Comparison of ENCODE assay signal across 8 cellular contexts in the genomic region with DNA sequence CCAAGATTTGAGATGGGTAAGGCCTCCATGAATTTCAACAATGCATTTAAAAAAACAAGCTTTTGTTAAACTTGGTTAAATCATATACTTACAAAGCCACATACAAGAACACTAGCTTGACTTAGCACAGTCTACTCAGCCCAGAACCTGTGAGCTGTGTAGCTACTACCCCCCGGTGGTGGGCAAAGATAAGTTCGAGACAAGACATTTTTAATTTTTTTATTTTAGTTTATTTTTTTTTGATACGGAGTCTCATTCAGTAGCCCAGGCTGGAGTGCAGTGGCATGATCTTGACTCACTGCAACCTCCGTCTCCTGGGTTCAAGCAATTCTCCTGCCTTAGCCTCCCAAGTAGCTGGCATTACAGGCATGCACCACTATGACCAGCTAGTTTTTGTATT. TPM values are rescaled to one million over a fixed set of nuclear protein-coding genes. Genes with fewer than 3 reads are reported as not detected.
DNase-seq lines count a peak whose midpoint lies in the region; ATAC-seq and TF ChIP-seq lines count a peak whose summit lies in the region.

No MANE protein-coding gene starts in this region.

- no peaks in the 10 kb centered on the region for H3K36me3 ChIP-seq in OCI-LY1 (ENCODE audit: insufficient read depth, low read length)

- POLR2A ChIA-PET in AG04449 (lab: Yijun Ruan, JAX): interaction anchor here (0.9 kb wide), 1 partner anchor 44 kb away, joined by 3 read pairs; no protein-coding TSS in a partner anchor

- H3K79me2 ChIP-seq in OCI-LY1 (ENCODE audit: insufficient read depth, low read length): peaks cover 18% of the 10 kb centered on the region

- no peak overlapping the region for H3K4me2 ChIP-seq in OCI-LY1 (ENCODE audit: low read length)

- H2AFZ ChIP-seq in OCI-LY1 (ENCODE audit: low read length): no peak overlapping the region

- H4K20me1 ChIP-seq in OCI-LY1 (ENCODE audit: insufficient read depth, low read length): no peaks in the 10 kb centered on the region

- CTCF ChIA-PET in AG04449 (lab: Yijun Ruan, JAX): interaction anchor here (0.6 to 5.5 kb wide), 20 partner anchors 9 to 248 kb away, joined by 3 to 107 read pairs (median 8); a partner anchor contains a TSS

- H3K9ac ChIP-seq in OCI-LY1 (ENCODE audit: low read length): no peak overlapping the region

- peaks cover 22% of the 10 kb centered on the region for H3K4me1 ChIP-seq in OCI-LY1 (ENCODE audit: insufficient read depth, low read length, severe bottlenecking)

- no peaks in the 10 kb centered on the region for H3F3A ChIP-seq in OCI-LY1 (ENCODE audit: insufficient read depth, low read length)

- DNase-seq in AG04449 (ENCODE audit: low read depth, low spot score) (peak; percentile 52), GM13976 (ENCODE audit: low spot score) (peak; percentile 42), head of caudate nucleus (peak in 22 of 42 donors; percentile 16 to 64 (median 28)), omental fat pad (ENCODE audit: low spot score) (no peak), NCI-H2029 (lab: John Stamatoyannopoulos, UW) (no peak)
- peak; percentile 59 for DNase-seq in activated effector memory CD4-positive, alpha-beta T cell treated with Interleukin-2 at 50 U/mL for 16 hours
- DNase-seq in stimulated activated CD4-positive, alpha-beta T cell treated with anti-CD3 and anti-CD28 coated beads, TNF-alpha, amount 100 ng/mL, for 24 hours (ENCODE audit: low read depth in 3 of 3): peak; percentile 33 to 37 (median 35)

- peak; percentile 44 for TF ChIP-seq CTCF in AG04449 (IDR thresholded peaks at IDR 0.05; ENCODE audit: insufficient read depth, low read length, missing control alignments)
- peak; percentile 29 for TF ChIP-seq CTCF in GM13976 (IDR thresholded peaks at IDR 0.05; ENCODE audit: borderline replicate concordance, control extremely low read depth, extremely low read depth, insufficient read depth, missing control alignments)
- peak; percentile 31; the same call in 1 of the 2 replicates for TF ChIP-seq CTCF in OCI-LY1 (IDR thresholded peaks at IDR 0.05; ENCODE audit: low read length)
- TF ChIP-seq CTCF in omental fat pad (IDR thresholded peaks at IDR 0.05): no peak

- no peaks in the 10 kb centered on the region for H3K27me3 ChIP-seq in OCI-LY1 (ENCODE audit: insufficient read depth, low read length)

- no peaks in the 10 kb centered on the region for H3K9me3 ChIP-seq in OCI-LY1 (ENCODE audit: low read length)

- H3K4me3 ChIP-seq in AG04449 (ENCODE audit: low read depth, low read length): no peak overlapping the region
- no peak overlapping the region for H3K4me3 ChIP-seq in OCI-LY1 (ENCODE audit: low read depth, low read length, poor library complexity, severe bottlenecking)

- no peak for ATAC-seq in omental fat pad (ENCODE audit: low FRiP score)

- intact Hi-C loops in head of caudate nucleus (cut with DNase I): no loop called here

- in situ Hi-C loops in GM13976 (cut with MboI; ENCODE audit: low sequenced_read_pairs, unreplicated experiment): no loop called here

- H3K27ac ChIP-seq in OCI-LY1 (ENCODE audit: low read depth, low read length, poor library complexity, severe bottlenecking): no peak overlapping the region

- H3K9me2 ChIP-seq in OCI-LY1 (ENCODE audit: low read depth, low read length): no peaks in the 10 kb centered on the region

RNA-seq across cellular contexts. Expression of a gene that starts 3.7 kb away (rescaled TPM):
- 10 to 100 TPM; 30.1 to 45.3 (median 33.1) TPM for total RNA-seq in omental fat pad

RNA-seq across cellular contexts. Expression of a gene that starts 12.2 kb away (rescaled TPM):
- 10 to 100 TPM; 15.6 to 43.0 (median 30.3) TPM for total RNA-seq in omental fat pad

RNA-seq across cellular contexts. Expression of a gene that starts 45.0 kb away (rescaled TPM):
- total RNA-seq in omental fat pad: 10 to 100 TPM in 1 of 4 donors, 1 to 10 TPM in 2, under 1 TPM in 1; 0.46 to 21.4 (median 4.9) TPM

RNA-seq across cellular contexts. Expression of a gene that starts 45.9 kb away (rescaled TPM):
- total RNA-seq in omental fat pad: 10 to 100 TPM in 3 of 4 donors, 1 to 10 TPM in 1; 9.2 to 17.2 (median 13.0) TPM

Comparison
In these comparisons a context has a peak if more than half of its experiments do, and no peak if none do; other contexts are left out.
1. DNase-seq: peak in AG04449 (single experiment), GM13976 (single experiment), activated effector memory CD4-positive, alpha-beta T cell treated with Interleukin-2 at 50 U/mL for 16 hours (single experiment), head of caudate nucleus (22 of 42) and stimulated activated CD4-positive, alpha-beta T cell treated with anti-CD3 and anti-CD28 coated beads, TNF-alpha, amount 100 ng/mL, for 24 hours (3 of 3); none in omental fat pad (single experiment) and NCI-H2029 (single experiment).
2. CTCF ChIP-seq: peak in AG04449 (single experiment), GM13976 (single experiment) and OCI-LY1 (single experiment); none in omental fat pad (0 of 3).